Comparison of ENCODE assay signal across 1 cellular context in genomic region chr2:174025271-174026121, GRCh38.
A peak's percentile ranks its signal among the peaks of the same experiment; 100 is the strongest.
TF ChIP-seq lines count a peak whose summit lies in the region.

No MANE protein-coding gene starts in this region.

TF ChIP-seq in HepG2, 621 proteins besides CTCF, POLR2A, EP300 and RAD21 (continued from another document and continues in another):
- TF ChIP-seq ARID4A (CRISPR knock-in tag; IDR thresholded peaks at IDR 0.05; ENCODE audit: borderline replicate concordance), result no peak
- no peak for TF ChIP-seq ELK4 (CRISPR knock-in tag; IDR thresholded peaks at IDR 0.05; ENCODE audit: borderline replicate concordance)
- TF ChIP-seq FOXA3 (CRISPR knock-in tag; IDR thresholded peaks at IDR 0.05), result peak; percentile 35; the same call in 1 of the 2 replicates
- 0 out of 2 replicates have a peak, but pooled peaks have one; percentile 37 for TF ChIP-seq ZHX2 (IDR thresholded peaks at IDR 0.05; ENCODE audit: low read depth)
- no peak for TF ChIP-seq ZHX2 (CRISPR knock-in tag; IDR thresholded peaks at IDR 0.05; ENCODE audit: borderline replicate concordance)
- no peak for TF ChIP-seq ZNF775 (CRISPR knock-in tag; IDR thresholded peaks at IDR 0.05; ENCODE audit: borderline replicate concordance)
- TF ChIP-seq SMC3 (IDR thresholded peaks at IDR 0.05; ENCODE audit: low read length), result peak; percentile 19; the same call in 1 of the 2 replicates
- TF ChIP-seq ISX (CRISPR knock-in tag; conservative IDR thresholded peaks at IDR 0.05), result no peak
- TF ChIP-seq TCF7L2 (IDR thresholded peaks at IDR 0.05; ENCODE audit: low read depth, low read length), result no peak
- peak; percentile 26; the same call in 1 of the 2 replicates for TF ChIP-seq ZNF574 (CRISPR knock-in tag; IDR thresholded peaks at IDR 0.05)
- no peak for TF ChIP-seq KDM5B (CRISPR knock-in tag; IDR thresholded peaks at IDR 0.05; ENCODE audit: borderline replicate concordance)
- TF ChIP-seq ZNF263 (CRISPR knock-in tag; IDR thresholded peaks at IDR 0.05), result 0 out of 2 replicates have a peak, but pooled peaks have one; percentile 18
- TF ChIP-seq PITX1 (CRISPR knock-in tag; IDR thresholded peaks at IDR 0.05), result no peak
- peak; percentile 6; the same call in 1 of the 2 replicates for TF ChIP-seq RARA (CRISPR knock-in tag; IDR thresholded peaks at IDR 0.05)
- TF ChIP-seq SALL1 (CRISPR knock-in tag; IDR thresholded peaks at IDR 0.05), result peak; percentile 7; the same call in 1 of the 2 replicates
- no peak for TF ChIP-seq GATA4 (IDR thresholded peaks at IDR 0.05; ENCODE audit: borderline replicate concordance, low read depth)
- no peak for TF ChIP-seq PHB2 (IDR thresholded peaks at IDR 0.05; ENCODE audit: partially characterized antibody)
- TF ChIP-seq ZNF512B (CRISPR knock-in tag; IDR thresholded peaks at IDR 0.05; ENCODE audit: borderline replicate concordance), result no peak
- TF ChIP-seq MYNN (CRISPR knock-in tag; IDR thresholded peaks at IDR 0.05; ENCODE audit: low read depth), result no peak
- TF ChIP-seq ZNF781 (CRISPR knock-in tag; IDR thresholded peaks at IDR 0.05; ENCODE audit: borderline replicate concordance, not compliant biosample characterization), result no peak
- no peak for TF ChIP-seq SNRNP70 (IDR thresholded peaks at IDR 0.05; ENCODE audit: low read depth, low read length)
- no peak for TF ChIP-seq ZFY (CRISPR knock-in tag; IDR thresholded peaks at IDR 0.05)
- no peak for TF ChIP-seq GMEB2 (CRISPR knock-in tag; IDR thresholded peaks at IDR 0.05; ENCODE audit: low read depth)
- TF ChIP-seq SP140L (CRISPR knock-in tag; IDR thresholded peaks at IDR 0.05; ENCODE audit: borderline replicate concordance), result 0 out of 2 replicates have a peak, but pooled peaks have one; percentile 32
- no peak for TF ChIP-seq GTF3A (CRISPR knock-in tag; conservative IDR thresholded peaks at IDR 0.05)
- TF ChIP-seq GPBP1L1 (CRISPR knock-in tag; IDR thresholded peaks at IDR 0.05), result no peak
- no peak for TF ChIP-seq ESRRA (CRISPR knock-in tag; IDR thresholded peaks at IDR 0.05; ENCODE audit: low read depth)
- TF ChIP-seq ZC3H4 (CRISPR knock-in tag; IDR thresholded peaks at IDR 0.05; ENCODE audit: borderline replicate concordance), result no peak
- no peak for TF ChIP-seq NONO (IDR thresholded peaks at IDR 0.05)
- no peak for TF ChIP-seq NONO (CRISPR knock-in tag; conservative IDR thresholded peaks at IDR 0.05)
- TF ChIP-seq ZNF703 (CRISPR knock-in tag; IDR thresholded peaks at IDR 0.05; ENCODE audit: borderline replicate concordance), result 0 out of 2 replicates have a peak, but pooled peaks have one; percentile 21
- TF ChIP-seq PAXIP1 (CRISPR knock-in tag; conservative IDR thresholded peaks at IDR 0.05), result peak; percentile 29; the same call in 1 of the 2 replicates
- TF ChIP-seq SOX6 (IDR thresholded peaks at IDR 0.05), result no peak
- TF ChIP-seq SOX6 (CRISPR knock-in tag; IDR thresholded peaks at IDR 0.05), result no peak
